16 cellular contexts compared by ENCODE assay signal in the genomic region with DNA sequence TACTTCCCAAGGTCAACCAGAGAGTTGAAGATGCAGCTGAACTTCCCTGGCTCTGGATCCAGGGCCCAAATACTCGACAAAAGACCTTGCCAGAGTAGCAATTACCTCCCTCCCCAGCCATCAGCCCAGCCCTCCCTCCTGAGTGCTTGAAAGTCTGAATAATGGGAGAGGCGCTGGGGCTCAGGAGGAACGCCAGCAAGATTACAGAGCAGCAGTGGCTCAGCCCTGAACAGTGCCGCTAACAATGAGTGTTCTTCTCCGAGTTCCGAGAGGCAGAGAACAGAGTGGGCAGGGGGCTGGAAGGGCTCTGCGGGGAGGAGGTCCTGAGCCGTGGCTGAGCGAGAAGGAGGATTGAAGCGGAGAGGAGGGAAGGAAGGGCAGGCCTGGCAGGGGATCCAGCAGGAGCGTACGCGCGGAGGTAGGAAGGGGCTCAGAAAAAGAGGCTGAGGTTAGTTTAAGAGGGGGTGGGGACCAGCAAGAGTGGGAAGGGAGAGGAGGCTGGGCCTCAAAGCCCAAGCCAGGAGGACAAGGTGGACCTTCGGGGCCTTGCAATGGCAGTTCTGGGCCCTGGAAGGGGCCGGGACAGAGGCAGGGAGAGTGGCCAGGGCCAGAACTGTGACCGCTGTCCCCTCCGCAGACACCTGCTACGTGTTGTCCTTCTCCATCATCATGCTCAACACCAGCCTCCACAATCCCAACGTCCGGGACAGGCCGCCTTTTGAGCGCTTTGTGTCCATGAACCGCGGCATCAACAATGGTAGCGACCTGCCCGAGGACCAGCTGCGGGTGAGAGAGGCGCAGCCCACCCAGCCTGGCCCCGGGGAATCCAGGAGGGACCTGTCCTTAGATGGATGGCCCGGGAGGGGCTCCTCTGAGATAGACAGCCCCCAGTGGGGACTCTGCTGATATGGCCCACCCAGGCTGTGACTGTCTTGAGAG. TPM values are rescaled to one million over a fixed set of nuclear protein-coding genes. Genes with fewer than 3 reads are reported as not detected.
DNase-seq lines count a peak whose midpoint lies in the region; ATAC-seq and TF ChIP-seq lines count a peak whose summit lies in the region.
"Had no signal": no experiment of that assay in that cellular context is flagged by ENCODE, and none has a peak within 500 bp of the region (broad histone marks: within the 10 kb centered on the region; RNA-seq: fewer than 3 reads in every experiment).

No MANE protein-coding gene starts in this region.

- H3K4me1 Mint-ChIP-seq in T-helper 2 cell treated with Interferon-gamma antibody and Interleukin-4, amounts not matched to agents 5 μg/mL and 100 μg/mL, for 36 hours (ENCODE audit: low read depth) = peaks cover 78% of the 10 kb centered on the region
- H3K4me1 Mint-ChIP-seq in nephron (peaks cover 29% of the 10 kb centered on the region), type B pancreatic cell (ENCODE audit: unreplicated experiment) (peaks cover 28% of the 10 kb centered on the region)

- H3K9me3 ChIP-seq in IMR-90 (ENCODE audit: control insufficient read depth, insufficient read depth, low read length) (no peaks in the 10 kb centered on the region), adrenal gland (replicated peaks in 1 of 3) (no peaks in the 10 kb centered on the region), BE2C (no peaks in the 10 kb centered on the region)
- H3K9me3 ChIP-seq: ascending aorta, ovary, thoracic aorta had no signal

- H3K4me3 Mint-ChIP-seq in T-helper 2 cell treated with Interferon-gamma antibody and Interleukin-4, amounts not matched to agents 5 μg/mL and 100 μg/mL, for 36 hours = peak overlapping the region; percentile 74
- no peak overlapping the region for H3K4me3 Mint-ChIP-seq in nephron
- no peak overlapping the region for H3K4me3 Mint-ChIP-seq in type B pancreatic cell

- H3K27ac ChIP-seq in IMR-90 (ENCODE audit: insufficient read depth, low read length) (peak overlapping the region; percentile 49), adrenal gland (peak overlapping the region; percentile 47 to 93 (median 69))
- H3K27ac ChIP-seq: ovary, thoracic aorta had no signal

- no peak for DNase-seq in T-helper 2 cell treated with Interferon-gamma antibody and Interleukin-4, amounts not matched to agents 5 μg/mL and 100 μg/mL, for 36 hours (ENCODE audit: low spot score)
- DNase-seq in T-helper 2 cell = no peak
- DNase-seq in IMR-90 = peak; percentile 15
- peak in 3 of 7 donors; percentile 49 to 60 (median 52) for DNase-seq in adrenal gland
- no peak for DNase-seq in BE2C
- DNase-seq in left lobe of liver (ENCODE audit: low spot score) = no peak
- no peak for DNase-seq in type B pancreatic cell (ENCODE audit: extremely low spot score, unreplicated experiment)
- DNase-seq: DMS 273 treated with DMSO at 0.1 percent for 48 hours, KG1, NCI-H1436 treated with DMSO at 0.1 percent for 48 hours, NCI-H69, ovary had no signal

- TF ChIP-seq POLR2A in IMR-90 (IDR thresholded peaks at IDR 0.05; ENCODE audit: low read depth, low read length) = no peak
- no peak for TF ChIP-seq POLR2A in adrenal gland (IDR thresholded peaks at IDR 0.05)

- peak overlapping the region; percentile 90 for H3K27ac Mint-ChIP-seq in T-helper 2 cell treated with Interferon-gamma antibody and Interleukin-4, amounts not matched to agents 5 μg/mL and 100 μg/mL, for 36 hours
- H3K27ac Mint-ChIP-seq in nephron (peak overlapping the region in 2 of 3 experiments; percentile 18 to 61), type B pancreatic cell (no peak overlapping the region)

- H3K14ac ChIP-seq in IMR-90 (replicated peaks; ENCODE audit: low read depth, low read length) = peak overlapping the region; percentile 60

- H3K9ac ChIP-seq in IMR-90 (ENCODE audit: low read depth, low read length) = no peak overlapping the region

- WGBS in IMR-90 (ENCODE audit: extremely low coverage in 2 of 2, insufficient read length in 1 of 2), 2 experiments = 81% methylated on average over 18 of the region's 31 CpGs; no CpG with 5 or more reads in 1 of the 2 experiments
- 72 to 76% (median 76%) methylated on average over 25 to 31 of the region's 31 CpGs for WGBS in adrenal gland, 4 donors

- ATAC-seq in IMR-90 (ENCODE audit: low read depth) = no peak
- ATAC-seq in left lobe of liver = no peak

- POLR2A ChIA-PET in IMR-90 (lab: Charles Lee; ENCODE audit: unreplicated experiment) = no interaction called here

- H3K27me3 ChIP-seq in IMR-90 (ENCODE audit: control insufficient read depth, insufficient read depth, low read length) = no peaks in the 10 kb centered on the region
- no peaks in the 10 kb centered on the region for H3K27me3 ChIP-seq in adrenal gland
- no peaks in the 10 kb centered on the region for H3K27me3 ChIP-seq in BE2C
- H3K27me3 ChIP-seq: ascending aorta, ovary had no signal

- H3K4me3 ChIP-seq in IMR-90 (ENCODE audit: insufficient read depth, low read depth, low read length) (no peak overlapping the region), adrenal gland (no peak overlapping the region), BE2C (ENCODE audit: low read depth, low read length) (no peak overlapping the region)
- H3K4me3 ChIP-seq: ascending aorta, lung, ovary, thoracic aorta had no signal

- peak overlapping the region; percentile 80 for H2BK20ac ChIP-seq in IMR-90 (ENCODE audit: low read depth, low read length)

- H3K4me1 ChIP-seq in IMR-90 (ENCODE audit: control insufficient read depth, insufficient read depth, low read length) (peaks cover 38% of the 10 kb centered on the region), adrenal gland (replicated peaks in 1 of 2) (peaks cover 42 to 49% of the 10 kb centered on the region in 2 donors), BE2C (peaks cover 11% of the 10 kb centered on the region)

- H3K27me3 Mint-ChIP-seq in T-helper 2 cell treated with Interferon-gamma antibody and Interleukin-4, amounts not matched to agents 5 μg/mL and 100 μg/mL, for 36 hours (ENCODE audit: low read depth) = no peaks in the 10 kb centered on the region
- H3K27me3 Mint-ChIP-seq in nephron (ENCODE audit: low read depth) = peaks cover 9% of the 10 kb centered on the region
- peaks cover 8% of the 10 kb centered on the region for H3K27me3 Mint-ChIP-seq in type B pancreatic cell

- peaks cover 21% of the 10 kb centered on the region for H3K9me1 ChIP-seq in IMR-90 (ENCODE audit: insufficient read depth, low read length)

- H3K36me3 ChIP-seq in IMR-90 (ENCODE audit: control insufficient read depth, insufficient read depth, low read length) (no peaks in the 10 kb centered on the region), adrenal gland (replicated peaks in 1 of 2) (no peaks in the 10 kb centered on the region), BE2C (no peaks in the 10 kb centered on the region)
- H3K36me3 ChIP-seq: ascending aorta, ovary, thoracic aorta had no signal

- peaks cover 3% of the 10 kb centered on the region; the same call in 1 of the 2 replicates for H4K20me1 ChIP-seq in IMR-90 (ENCODE audit: insufficient read depth, low read length)

- peak overlapping the region; percentile 99 for H2BK120ac ChIP-seq in IMR-90 (ENCODE audit: low read depth, low read length)

- no peak for TF ChIP-seq RAD21 in IMR-90 (IDR thresholded peaks at IDR 0.05; ENCODE audit: low read length)

- peak overlapping the region; percentile 14 to 86; a peak in 2 of 4 replicates for H4K8ac ChIP-seq in IMR-90 (ENCODE audit: low read depth in 2 of 2, low read length in 2 of 2)

- H2BK15ac ChIP-seq in IMR-90 (ENCODE audit: low read depth, low read length) = peak overlapping the region; percentile 83; the same call in 2 of the 3 replicates

- no peak overlapping the region for H3K56ac ChIP-seq in IMR-90 (ENCODE audit: extremely low read depth, insufficient read depth, low read length)

- no peak overlapping the region for H3K4me2 ChIP-seq in IMR-90 (ENCODE audit: low read depth, low read length)

- H3K18ac ChIP-seq in IMR-90 (ENCODE audit: low read depth, low read length) = peak overlapping the region; percentile 30; the same call in 1 of the 2 replicates

- peak overlapping the region; percentile 29 for H2AFZ ChIP-seq in IMR-90 (replicated peaks; ENCODE audit: low read length, poor library complexity)

- H3K79me1 ChIP-seq in IMR-90 (ENCODE audit: low read depth in 1 of 2, low read length in 2 of 2) = peaks cover 0 to 14% of the 10 kb centered on the region in 2 experiments; a peak in 2 of 4 replicates

- dilution Hi-C loops in IMR-90 (cut with HindIII; ENCODE audit: low sequenced_read_pairs, unreplicated experiment) = no loop called here

- BruUV-seq in IMR-90 (replicated peaks; lab: Mats Ljungman, UMichigan) = no TSS peak

- CTCF ChIA-PET in IMR-90 (lab: Yijun Ruan, JAX) = no interaction called here

- H2BK5ac ChIP-seq in IMR-90 (ENCODE audit: low read depth, low read length, poor library complexity, severe bottlenecking) = peak overlapping the region; percentile 96

- no peak for TF ChIP-seq CTCF in IMR-90 (conservative IDR thresholded peaks at IDR 0.05; ENCODE audit: low read depth, low read length)
- TF ChIP-seq CTCF in adrenal gland (IDR thresholded peaks at IDR 0.05) = no peak
- TF ChIP-seq CTCF in nephron (IDR thresholded peaks at IDR 0.05; ENCODE audit: unreplicated experiment in 3 of 3) = no peak
- no peak for TF ChIP-seq CTCF in BE2C (IDR thresholded peaks at IDR 0.05; ENCODE audit: low read depth, low read length)
- no peak for TF ChIP-seq CTCF in type B pancreatic cell (conservative IDR thresholded peaks at IDR 0.05)

- H3K9me3 Mint-ChIP-seq in T-helper 2 cell treated with Interferon-gamma antibody and Interleukin-4, amounts not matched to agents 5 μg/mL and 100 μg/mL, for 36 hours = no peaks in the 10 kb centered on the region
- no peaks in the 10 kb centered on the region for H3K9me3 Mint-ChIP-seq in nephron
- no peaks in the 10 kb centered on the region for H3K9me3 Mint-ChIP-seq in type B pancreatic cell

- H4K5ac ChIP-seq in IMR-90 (ENCODE audit: low read depth, low read length) = peak overlapping the region; percentile 10

- peak overlapping the region; percentile 98 for H3K4ac ChIP-seq in IMR-90 (ENCODE audit: low read depth, low read length)

- H3K36me3 Mint-ChIP-seq in T-helper 2 cell treated with Interferon-gamma antibody and Interleukin-4, amounts not matched to agents 5 μg/mL and 100 μg/mL, for 36 hours (ENCODE audit: low read depth) = peaks cover 74% of the 10 kb centered on the region
- H3K36me3 Mint-ChIP-seq in nephron (ENCODE audit: low read depth) (no peaks in the 10 kb centered on the region), type B pancreatic cell (no peaks in the 10 kb centered on the region)

- H3K23ac ChIP-seq in IMR-90 (ENCODE audit: low read depth, low read length) = no peak overlapping the region

- in situ Hi-C loops in IMR-90 (cut with MboI; ENCODE audit: low sequenced_read_pairs) = no loop called here

- intact Hi-C loops in IMR-90 (cut with micrococcal nuclease) = no loop called here
- intact Hi-C loops in adrenal gland (cut with DNase I) = no loop called here

- peak overlapping the region; percentile 56 for H2AK9ac ChIP-seq in IMR-90 (replicated peaks; ENCODE audit: low read depth, low read length, poor library complexity)

- peak overlapping the region; percentile 97 for H2AK5ac ChIP-seq in IMR-90 (ENCODE audit: low read depth, low read length)

- peak overlapping the region; percentile 76 for H4K91ac ChIP-seq in IMR-90 (ENCODE audit: insufficient read depth, low read depth, low read length)

RNA-seq across cellular contexts. Expression of a gene that starts 20.6 kb away (rescaled TPM):
- total RNA-seq in IMR-90 (2012; rRNA removed) (0.28 and 0.36 TPM in 2 replicates), adrenal gland (10 to 100 TPM; 16.4 to 80.7 (median 25.5) TPM), left lobe of liver (5.2 TPM), type B pancreatic cell (ENCODE audit: low replicate concordance) (not detected in 2 replicates)
- polyA plus RNA-seq in IMR-90 (2012; rRNA removed) (0.55 and 0.85 TPM in 2 replicates), adrenal gland (10 to 100 TPM in 2 of 3 donors, 1 to 10 TPM in 1; 7.5 to 26.6 (median 11.5) TPM)
- polyA plus RNA-seq in IMR-90 (2012; cell fraction: cytosol; rRNA removed) = 0.38 TPM in 2 replicates
- polyA plus RNA-seq in IMR-90 (2012; cell fraction: nucleus; rRNA removed; ENCODE audit: low replicate concordance) = 0.68 and 0.84 TPM in 2 replicates
- polyA plus RNA-seq in BE2C (2012; ENCODE audit: insufficient read depth, insufficient read length, low read depth) = 0.99 TPM

RNA-seq across cellular contexts. Expression of a gene that starts 58.8 kb away (rescaled TPM):
- total RNA-seq in IMR-90 (2012; rRNA removed) = 10.0 and 11.1 TPM in 2 replicates
- 72.3 and 77.1 TPM in 2 replicates for polyA plus RNA-seq in IMR-90 (2012; rRNA removed)
- 56.9 and 106 TPM in 2 replicates for polyA plus RNA-seq in IMR-90 (2012; cell fraction: cytosol; rRNA removed)
- polyA plus RNA-seq in IMR-90 (2012; cell fraction: nucleus; rRNA removed; ENCODE audit: low replicate concordance) = 33.8 and 79.6 TPM in 2 replicates
- total RNA-seq in adrenal gland = 10 to 100 TPM in 5 of 8 donors, 1 to 10 TPM in 3; 4.3 to 17.9 (median 11.3) TPM
- 10 to 100 TPM in 2 of 3 donors, 1 to 10 TPM in 1; 6.3 to 12.4 (median 11.0) TPM for polyA plus RNA-seq in adrenal gland
- 9.8 TPM for polyA plus RNA-seq in BE2C (2012; ENCODE audit: insufficient read depth, insufficient read length, low read depth)
- 4.5 TPM for total RNA-seq in left lobe of liver
- total RNA-seq in type B pancreatic cell (ENCODE audit: low replicate concordance) = 0.24 and 1.2 TPM in 2 replicates
